In the genomic region with DNA sequence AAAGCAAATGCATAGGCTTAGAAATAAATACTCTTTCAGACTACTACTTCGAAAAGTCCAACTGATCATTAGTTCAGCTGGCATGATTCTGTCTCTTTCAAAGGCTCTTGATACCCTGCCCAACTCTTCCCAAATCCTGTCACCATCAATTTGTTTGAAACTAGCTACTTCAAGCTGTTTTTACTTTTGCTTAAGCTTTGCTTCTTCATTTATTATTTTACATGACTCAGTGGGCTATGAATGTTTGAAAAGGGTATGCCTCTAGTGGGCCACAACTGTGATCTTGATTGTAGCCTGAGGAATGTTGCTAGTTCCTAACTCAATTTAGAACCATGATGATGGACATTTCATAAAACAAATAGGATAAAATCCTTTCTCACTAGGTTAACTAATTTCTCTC, we compare ENCODE assay signal across 21 cellular contexts.
A peak's percentile ranks its signal among the peaks of the same experiment; 100 is the strongest.
DNase-seq lines count a peak whose midpoint lies in the region; ATAC-seq and TF ChIP-seq lines count a peak whose summit lies in the region.
"Had no signal": no experiment of that assay in that cellular context is flagged by ENCODE, and none has a peak within 500 bp of the region (broad histone marks: within the 10 kb centered on the region; RNA-seq: fewer than 3 reads in every experiment).

No MANE protein-coding gene starts in this region.

- no peaks in the 10 kb centered on the region for H3K4me1 ChIP-seq in mesenchymal stem cell (ENCODE audit: control insufficient read depth, insufficient read depth, low read depth, low read length)
- H3K4me1 ChIP-seq: A549 had no signal

- no peaks in the 10 kb centered on the region for H3K79me1 ChIP-seq in mesenchymal stem cell (replicated peaks; ENCODE audit: low read length, poor library complexity, severe bottlenecking)

- WGBS in mesenchymal stem cell: 100% methylated on average over 1 of the region's 1 CpG

- in situ Hi-C loops in astrocyte of the spinal cord (cut with HindIII; ENCODE audit: low sequenced_read_pairs): no loop called here

- no peak overlapping the region for H3K4ac ChIP-seq in mesenchymal stem cell (ENCODE audit: low read depth in 1 of 2, low read length in 2 of 2)

- no peak overlapping the region for H4K8ac ChIP-seq in mesenchymal stem cell (ENCODE audit: low read length)

- no peak overlapping the region for H2BK12ac ChIP-seq in mesenchymal stem cell (ENCODE audit: low read length in 2 of 2)

- no peaks in the 10 kb centered on the region for H3K9me3 ChIP-seq in mesenchymal stem cell (ENCODE audit: control insufficient read depth, low read length)
- H3K9me3 ChIP-seq: A549 had no signal

- no peak for ATAC-seq in HG03469 (IDR thresholded peaks at IDR 0.05; ENCODE audit: unreplicated experiment)
- ATAC-seq: A549, HCT116, K562 had no signal

- no peaks in the 10 kb centered on the region for H3K36me3 ChIP-seq in mesenchymal stem cell (ENCODE audit: control insufficient read depth in 1 of 2, insufficient read depth in 2 of 2, low read depth in 1 of 2, low read length in 2 of 2)

- H2BK120ac ChIP-seq in mesenchymal stem cell (ENCODE audit: low read depth, low read length): no peak overlapping the region

- DNase-seq in EH (ENCODE audit: low read depth) (peak; percentile 85), M059J (ENCODE audit: low read depth) (peak; percentile 54), astrocyte of the spinal cord (ENCODE audit: low read depth, low spot score) (peak; percentile 29), mesenchymal stem cell (peak; percentile 5), SIG-M5 treated with dmso at 0.1 percent for 504 hours (lab: John Stamatoyannopoulos, UW; ENCODE audit: unreplicated experiment) (no peak), NCI-H345 treated with DMSO at 0.1 percent for 48 hours (lab: John Stamatoyannopoulos, UW; ENCODE audit: unreplicated experiment) (no peak), NCI-H146 treated with DMSO at 0.1 percent for 48 hours (lab: John Stamatoyannopoulos, UW; ENCODE audit: unreplicated experiment) (no peak)
- DNase-seq: C1 segment of cervical spinal cord, DMS79 treated with DMSO at 0.1 percent for 48 hours, GDM1, GM23248, NCI-H1105 treated with DMSO at 0.1 percent for 48 hours, NCI-H187, NCI-H2107, NCI-H510A treated with DMSO at 0.1 percent for 48 hours, NCI-H774, SHP77 had no signal

- H3K4me3 ChIP-seq in astrocyte of the spinal cord (ENCODE audit: low read depth, low read length) (no peak overlapping the region), mesenchymal stem cell (ENCODE audit: insufficient read depth in 1 of 2, low read depth in 1 of 2, low read length in 2 of 2) (no peak overlapping the region)
- H3K4me3 ChIP-seq: A549, GM23248, K562 had no signal

- H3K18ac ChIP-seq in mesenchymal stem cell (ENCODE audit: low read depth in 1 of 2, low read length in 2 of 2): no peak overlapping the region

- H3K14ac ChIP-seq in mesenchymal stem cell (ENCODE audit: low read length in 2 of 2): no peak overlapping the region

- no peak overlapping the region for H3K9ac ChIP-seq in mesenchymal stem cell (ENCODE audit: low read length)
- H3K9ac ChIP-seq: GM23248 had no signal

- no peak overlapping the region for H2AFZ ChIP-seq in mesenchymal stem cell (ENCODE audit: low read depth, low read length)
- H2AFZ ChIP-seq: GM23248 had no signal

- no peak overlapping the region for H3K23ac ChIP-seq in mesenchymal stem cell (ENCODE audit: low read length in 2 of 2)

- no peaks in the 10 kb centered on the region for H3K27me3 ChIP-seq in mesenchymal stem cell (ENCODE audit: control insufficient read depth in 1 of 2, insufficient read depth in 1 of 2, low read length in 2 of 2)

- TF ChIP-seq CTCF in astrocyte of the spinal cord (IDR thresholded peaks at IDR 0.05; ENCODE audit: low read depth, low read length): no peak

- no peak overlapping the region for H2BK5ac ChIP-seq in mesenchymal stem cell (ENCODE audit: low read depth, low read length, poor library complexity, severe bottlenecking)

- H2BK15ac ChIP-seq in mesenchymal stem cell (ENCODE audit: low read depth, poor library complexity, severe bottlenecking): no peak overlapping the region

- H3K27ac ChIP-seq in mesenchymal stem cell (ENCODE audit: low read length, poor library complexity, severe bottlenecking): no peak overlapping the region
- H3K27ac ChIP-seq: A549, GM23248 had no signal

- H2AK5ac ChIP-seq in mesenchymal stem cell (ENCODE audit: low read length, severe bottlenecking): no peak overlapping the region

- no peak overlapping the region for H3K4me2 ChIP-seq in mesenchymal stem cell (ENCODE audit: low read length, poor library complexity, severe bottlenecking)
- H3K4me2 ChIP-seq: A549 had no signal

- no peak overlapping the region for H4K91ac ChIP-seq in mesenchymal stem cell (ENCODE audit: low read length)

Comparison
In these comparisons a context has a peak if more than half of its experiments do, and no peak if none do; other contexts are left out.
1. DNase-seq: peak in EH (single experiment), M059J (single experiment), astrocyte of the spinal cord (single experiment) and mesenchymal stem cell (single experiment); none in SIG-M5 treated with dmso at 0.1 percent for 504 hours (single experiment), NCI-H345 treated with DMSO at 0.1 percent for 48 hours (single experiment) and NCI-H146 treated with DMSO at 0.1 percent for 48 hours (single experiment).